In the genomic region with DNA sequence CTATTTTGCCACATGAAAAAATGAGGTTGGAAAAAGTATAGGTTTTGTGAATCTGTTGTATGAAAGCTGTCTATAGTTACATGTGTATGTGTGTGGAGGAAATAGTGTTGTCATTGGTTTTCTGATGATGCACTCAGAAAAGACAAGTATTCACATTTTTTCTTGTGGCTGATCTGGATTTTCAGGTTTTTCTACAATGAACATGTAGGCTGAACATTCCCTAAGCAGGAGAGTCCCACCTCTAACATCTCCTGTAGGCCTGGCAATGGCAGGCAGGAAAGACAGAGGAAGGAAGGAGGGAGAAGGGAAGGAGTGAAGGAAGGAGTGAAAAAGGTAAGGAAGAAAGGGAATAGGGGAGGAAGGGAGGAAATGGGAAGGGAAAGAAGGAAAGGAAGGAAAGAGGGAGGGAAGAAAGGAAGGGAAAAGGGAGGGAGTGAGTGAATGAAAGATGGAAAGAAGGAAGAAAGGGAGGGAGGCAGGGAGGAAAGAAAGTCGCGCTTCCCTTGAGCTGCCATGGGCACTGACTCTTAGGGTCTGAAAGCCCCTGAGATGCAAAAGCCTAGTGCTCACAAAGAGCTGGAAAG, we compare ENCODE assay signal across 19 cellular contexts. TPM values are rescaled to one million over a fixed set of nuclear protein-coding genes. Genes with fewer than 3 reads are reported as not detected.
"Had no signal": no experiment of that assay in that cellular context is flagged by ENCODE, and none has a peak within 500 bp of the region (broad histone marks: within the 10 kb centered on the region; RNA-seq: fewer than 3 reads in every experiment).

No MANE protein-coding gene starts in this region.

- H3K27ac ChIP-seq: psoas muscle had no signal

- FAIRE-seq: endothelial cell of umbilical vein, urothelium cell line had no signal

- H3K4me3 Mint-ChIP-seq: activated CD4-positive, alpha-beta memory T cell treated with anti-CD3 and anti-CD28 coated beads for 36 hours; activated CD4-positive, alpha-beta T cell treated with anti-CD3 and anti-CD28 coated beads for 36 hours; activated naive CD8-positive, alpha-beta T cell treated with anti-CD3 and anti-CD28 coated beads, Interleukin-2, amount 10 ng/mL, durations not matched to agents 7 days and 5 days; brain; stimulated activated memory B cell treated with anti-CD40 and anti-IgM and Interleukin-4, amounts not matched to agents 10 μg/mL and 1 μg/mL and 100 μg/mL, for 72 hours; T-helper 17 cell had no signal

- H3K9me3 ChIP-seq: psoas muscle had no signal

- H3K4me3 ChIP-seq: psoas muscle had no signal

- H3K36me3 Mint-ChIP-seq: brain had no signal

- DNase-seq: activated CD4-positive, alpha-beta memory T cell treated with anti-CD3 and anti-CD28 coated beads for 36 hours; activated CD4-positive, alpha-beta T cell treated with anti-CD3 and anti-CD28 coated beads for 36 hours; activated gamma-delta T cell; activated naive CD8-positive, alpha-beta T cell treated with anti-CD3 and anti-CD28 coated beads, Interleukin-2, amount 10 ng/mL, durations not matched to agents 7 days and 5 days; activated T-cell treated with anti-CD3 and anti-CD28 coated beads, Interleukin-2, amount 50 U/mL, for 48 hours; cortex of kidney; effector CD4-positive, alpha-beta T cell; hippocampal formation; psoas muscle; stimulated activated CD4-positive, alpha-beta T cell treated with anti-CD3 and anti-CD28 coated beads, Interleukin-2, amount 100 ng/mL, for 48 hours; T-helper 17 cell had no signal

- H3K27ac Mint-ChIP-seq: activated CD4-positive, alpha-beta memory T cell treated with anti-CD3 and anti-CD28 coated beads for 36 hours; activated CD4-positive, alpha-beta T cell treated with anti-CD3 and anti-CD28 coated beads for 36 hours; activated naive CD8-positive, alpha-beta T cell treated with anti-CD3 and anti-CD28 coated beads, Interleukin-2, amount 10 ng/mL, durations not matched to agents 7 days and 5 days; brain; stimulated activated memory B cell treated with anti-CD40 and anti-IgM and Interleukin-4, amounts not matched to agents 10 μg/mL and 1 μg/mL and 100 μg/mL, for 72 hours; T-helper 17 cell had no signal

- H3K4me1 ChIP-seq: psoas muscle had no signal

- ATAC-seq: activated CD4-positive, alpha-beta T cell treated with anti-CD3 and anti-CD28 coated beads for 36 hours; psoas muscle; T-helper 17 cell had no signal

- H3K4me1 Mint-ChIP-seq: brain; stimulated activated memory B cell treated with anti-CD40 and anti-IgM and Interleukin-4, amounts not matched to agents 10 μg/mL and 1 μg/mL and 100 μg/mL, for 72 hours; T-helper 17 cell had no signal

- H3K27me3 Mint-ChIP-seq: activated CD4-positive, alpha-beta memory T cell treated with anti-CD3 and anti-CD28 coated beads for 36 hours had no signal

RNA-seq across cellular contexts. Expression of a gene that starts 0.5 kb away (rescaled TPM):
- total RNA-seq: activated CD4-positive, alpha-beta memory T cell treated with anti-CD3 and anti-CD28 coated beads for 36 hours; activated CD4-positive, alpha-beta T cell treated with anti-CD3 and anti-CD28 coated beads for 36 hours; activated naive CD8-positive, alpha-beta T cell treated with anti-CD3 and anti-CD28 coated beads, Interleukin-2, amount 10 ng/mL, durations not matched to agents 7 days and 5 days; endothelial cell of umbilical vein; glomerular endothelial cell; osteoblast; psoas muscle; T-helper 17 cell had no signal
- polyA plus RNA-seq: endothelial cell of umbilical vein, neural cell, psoas muscle had no signal

RNA-seq across cellular contexts. Expression of a gene that starts 5.8 kb away (rescaled TPM):
- total RNA-seq: activated CD4-positive, alpha-beta memory T cell treated with anti-CD3 and anti-CD28 coated beads for 36 hours; activated CD4-positive, alpha-beta T cell treated with anti-CD3 and anti-CD28 coated beads for 36 hours; activated naive CD8-positive, alpha-beta T cell treated with anti-CD3 and anti-CD28 coated beads, Interleukin-2, amount 10 ng/mL, durations not matched to agents 7 days and 5 days; endothelial cell of umbilical vein; glomerular endothelial cell; osteoblast; psoas muscle; T-helper 17 cell had no signal
- polyA plus RNA-seq: endothelial cell of umbilical vein, neural cell, psoas muscle had no signal

RNA-seq across cellular contexts. Expression of a gene that starts 9.3 kb away (rescaled TPM):
- total RNA-seq: activated CD4-positive, alpha-beta memory T cell treated with anti-CD3 and anti-CD28 coated beads for 36 hours; activated CD4-positive, alpha-beta T cell treated with anti-CD3 and anti-CD28 coated beads for 36 hours; activated naive CD8-positive, alpha-beta T cell treated with anti-CD3 and anti-CD28 coated beads, Interleukin-2, amount 10 ng/mL, durations not matched to agents 7 days and 5 days; endothelial cell of umbilical vein; glomerular endothelial cell; osteoblast; psoas muscle; T-helper 17 cell had no signal
- polyA plus RNA-seq: endothelial cell of umbilical vein, neural cell, psoas muscle had no signal

RNA-seq across cellular contexts. Expression of a gene that starts 53.2 kb away (rescaled TPM):
- total RNA-seq: activated CD4-positive, alpha-beta memory T cell treated with anti-CD3 and anti-CD28 coated beads for 36 hours; activated CD4-positive, alpha-beta T cell treated with anti-CD3 and anti-CD28 coated beads for 36 hours; activated naive CD8-positive, alpha-beta T cell treated with anti-CD3 and anti-CD28 coated beads, Interleukin-2, amount 10 ng/mL, durations not matched to agents 7 days and 5 days; endothelial cell of umbilical vein; glomerular endothelial cell; lower leg skin; osteoblast; psoas muscle; T-helper 17 cell had no signal
- polyA plus RNA-seq: endothelial cell of umbilical vein, neural cell, psoas muscle had no signal
